ENCODE assay signal across 8 cellular contexts in genomic region chr22:27880778-27881394, GRCh38. TPM values are rescaled to one million over a fixed set of nuclear protein-coding genes. Genes with fewer than 3 reads are reported as not detected.
DNase-seq lines count a peak whose midpoint lies in the region; ATAC-seq and TF ChIP-seq lines count a peak whose summit lies in the region.

No MANE protein-coding gene starts in this region.

- peak; percentile 65 for TF ChIP-seq CTCF in GM12873 (IDR thresholded peaks at IDR 0.05; ENCODE audit: insufficient read depth, low read depth, low read length, missing control alignments)
- TF ChIP-seq CTCF in body of pancreas (IDR thresholded peaks at IDR 0.05) = peak; percentile 44 to 89 (median 80)

- ATAC-seq in body of pancreas = peak; percentile 89

- in situ Hi-C loops in ACHN (cut with HindIII; ENCODE audit: low pct_ligation_motif_present, low pct_unique_long_range_greater_than_20kb, low sequenced_read_pairs) = no loop called here

- peak overlapping the region in 2 of 4 donors; percentile 17 to 37 for H3K27ac ChIP-seq in body of pancreas
- H3K27ac ChIP-seq in iPS DF 6.9 (ENCODE audit: low read length) = no peak overlapping the region
- H3K27ac ChIP-seq in skeletal muscle tissue (ENCODE audit: low read depth, low read length) = peak overlapping the region; percentile 57

- no peak overlapping the region for H3K4me3 ChIP-seq in body of pancreas
- H3K4me3 ChIP-seq in iPS DF 6.9 (ENCODE audit: low read length) = no peak overlapping the region
- no peak overlapping the region for H3K4me3 ChIP-seq in skeletal muscle tissue (ENCODE audit: low read length in 3 of 3)

- intact Hi-C loops in body of pancreas (cut with DNase I) = no loop called here

- WGBS in body of pancreas, 2 donors = 16% methylated on average over 6 of the region's 6 CpGs
- no CpG with 5 or more reads among the region's 6 CpGs for WGBS in iPS DF 6.9 (ENCODE audit: insufficient coverage, insufficient read length)

- H3K27me3 ChIP-seq in body of pancreas (no peaks in the 10 kb centered on the region), iPS DF 6.9 (ENCODE audit: control insufficient read depth, insufficient read depth, low read length) (no peaks in the 10 kb centered on the region), skeletal muscle tissue (ENCODE audit: control insufficient read depth in 3 of 3, insufficient read depth in 3 of 3, low read length in 3 of 3) (no peaks in the 10 kb centered on the region)

- H3K36me3 ChIP-seq in body of pancreas (replicated peaks in 1 of 2; ENCODE audit: insufficient read depth in 1 of 2, low read depth in 2 of 2) (peaks cover 0 to 5% of the 10 kb centered on the region in 2 donors), iPS DF 6.9 (ENCODE audit: control insufficient read depth, insufficient read depth, low read length) (no peaks in the 10 kb centered on the region), skeletal muscle tissue (ENCODE audit: control insufficient read depth in 3 of 3, insufficient read depth in 3 of 3, low read length in 3 of 3) (peaks cover 0 to 6% (median 4%) of the 10 kb centered on the region in 3 donors)

- no peak for TF ChIP-seq POLR2A in body of pancreas (IDR thresholded peaks at IDR 0.05)

- H3K4me1 ChIP-seq in body of pancreas (peaks cover 35% of the 10 kb centered on the region), iPS DF 6.9 (ENCODE audit: control insufficient read depth, insufficient read depth, low read length) (peaks cover 4% of the 10 kb centered on the region), skeletal muscle tissue (ENCODE audit: control insufficient read depth in 3 of 3, insufficient read depth in 3 of 3, low read length in 3 of 3) (peaks cover 0 to 13% (median 9%) of the 10 kb centered on the region in 3 donors)

- no peaks in the 10 kb centered on the region for H3K9me3 ChIP-seq in body of pancreas
- H3K9me3 ChIP-seq in iPS DF 6.9 (ENCODE audit: control insufficient read depth, insufficient read depth, low read length) = no peaks in the 10 kb centered on the region
- H3K9me3 ChIP-seq in skeletal muscle tissue (ENCODE audit: control insufficient read depth in 3 of 3, low read length in 3 of 3) = no peaks in the 10 kb centered on the region

- DNase-seq in ACHN (peak; percentile 63), NCI-H526 (lab: John Stamatoyannopoulos, UW) (peak; percentile 38 to 70), body of pancreas (peak; percentile 43 to 68 (median 56)), iPS DF 6.9 (ENCODE audit: low read depth, low spot score) (peak; percentile 39), NCI-H187 treated with DMSO at 0.1 percent for 48 hours (lab: John Stamatoyannopoulos, UW) (no peak)
- DNase-seq in stimulated activated CD8-positive, alpha-beta memory T cell treated with anti-CD3 and anti-CD28 coated beads, Interleukin-4, amount 100 ng/mL, for 48 hours = no peak

- H3K9ac ChIP-seq in skeletal muscle tissue (ENCODE audit: low read depth in 1 of 3, low read length in 3 of 3) = peak overlapping the region in 1 of 3 donors; percentile 1

RNA-seq across cellular contexts. Expression of gene PITPNB, which starts 38.2 kb away (rescaled TPM):
- 10 to 100 TPM; 21.3 to 39.6 TPM for total RNA-seq in body of pancreas
- total RNA-seq in skeletal muscle tissue = 36.5 TPM

Comparison
In these comparisons a context has a peak if more than half of its experiments do, and no peak if none do; other contexts are left out.
1. DNase-seq: peak in ACHN (single experiment), NCI-H526 (2 of 2), body of pancreas (4 of 4) and iPS DF 6.9 (single experiment); none in stimulated activated CD8-positive, alpha-beta memory T cell treated with anti-CD3 and anti-CD28 coated beads, Interleukin-4, amount 100 ng/mL, for 48 hours (single experiment) and NCI-H187 treated with DMSO at 0.1 percent for 48 hours (single experiment).